ENCODE assay signal across 19 cellular contexts in genomic region chr21:33424214-33424613, GRCh38. TPM values are rescaled to one million over a fixed set of nuclear protein-coding genes. Genes with fewer than 3 reads are reported as not detected.
DNase-seq lines count a peak whose midpoint lies in the region; ATAC-seq, FAIRE-seq and TF ChIP-seq lines count a peak whose summit lies in the region.
"Had no signal": no experiment of that assay in that cellular context is flagged by ENCODE, and none has a peak within 500 bp of the region (broad histone marks: within the 10 kb centered on the region; RNA-seq: fewer than 3 reads in every experiment).

No MANE protein-coding gene starts in this region.

- no peak for FAIRE-seq in GM12891 (lab: Jason Lieb, UNC)
- FAIRE-seq: GM12892, GM18507, H54 had no signal

- no peak overlapping the region for H3K4me3 Mint-ChIP-seq in dendritic cell treated with granulocyte-macrophage colony-stimulating factor and Interleukin-4, amounts not matched to agents 40 ng/mL and 50 ng/mL, for 4 days
- no peak overlapping the region for H3K4me3 Mint-ChIP-seq in progenitor cell of endocrine pancreas (ENCODE audit: low read depth)
- H3K4me3 Mint-ChIP-seq: B cell; CD4-positive, CD25-positive, alpha-beta regulatory T cell; CD8-positive, alpha-beta memory T cell; GM23338 had no signal

- TF ChIP-seq CTCF in progenitor cell of endocrine pancreas (IDR thresholded peaks at IDR 0.05; ENCODE audit: unreplicated experiment) = no peak

- DNase-seq in GM12891 (ENCODE audit: insufficient read length, low spot score) (no peak), progenitor cell of endocrine pancreas (ENCODE audit: low spot score, unreplicated experiment) (no peak), NCI-H2029 treated with DMSO at 0.1 percent for 48 hours (lab: John Stamatoyannopoulos, UW) (no peak)
- DNase-seq in central memory CD4-positive, alpha-beta T cell = no peak
- DNase-seq: CD4-positive, CD25-positive, alpha-beta regulatory T cell; CD8-positive, alpha-beta memory T cell; COR-L47; DMS 273 treated with DMSO at 0.1 percent for 48 hours; DMS53; DND-41; EL; HCEC 1CT had no signal

- TF ChIP-seq POLR2A in GM12891 (IDR thresholded peaks at IDR 0.05; ENCODE audit: low read depth, low read length) = no peak

- H3K9me3 Mint-ChIP-seq in dendritic cell treated with granulocyte-macrophage colony-stimulating factor and Interleukin-4, amounts not matched to agents 40 ng/mL and 50 ng/mL, for 4 days = no peaks in the 10 kb centered on the region
- H3K9me3 Mint-ChIP-seq in progenitor cell of endocrine pancreas (ENCODE audit: low read depth) = no peaks in the 10 kb centered on the region
- H3K9me3 Mint-ChIP-seq: CD4-positive, CD25-positive, alpha-beta regulatory T cell; CD8-positive, alpha-beta memory T cell; GM23338 had no signal

- H3K27me3 Mint-ChIP-seq in dendritic cell treated with granulocyte-macrophage colony-stimulating factor and Interleukin-4, amounts not matched to agents 40 ng/mL and 50 ng/mL, for 4 days = no peaks in the 10 kb centered on the region
- no peaks in the 10 kb centered on the region for H3K27me3 Mint-ChIP-seq in progenitor cell of endocrine pancreas
- H3K27me3 Mint-ChIP-seq: B cell; CD4-positive, CD25-positive, alpha-beta regulatory T cell had no signal

- H3K4me1 Mint-ChIP-seq in dendritic cell treated with granulocyte-macrophage colony-stimulating factor and Interleukin-4, amounts not matched to agents 40 ng/mL and 50 ng/mL, for 4 days (ENCODE audit: low read depth) = peaks cover 48% of the 10 kb centered on the region
- H3K4me1 Mint-ChIP-seq in progenitor cell of endocrine pancreas (ENCODE audit: low read depth) = peaks cover 5% of the 10 kb centered on the region
- H3K4me1 Mint-ChIP-seq: GM23338 had no signal

- intact Hi-C loops in dendritic cell treated with granulocyte-macrophage colony-stimulating factor and Interleukin-4, amounts not matched to agents 40 ng/mL and 50 ng/mL, for 4 days (cut with micrococcal nuclease) = no loop called here

- H3K27ac Mint-ChIP-seq in dendritic cell treated with granulocyte-macrophage colony-stimulating factor and Interleukin-4, amounts not matched to agents 40 ng/mL and 50 ng/mL, for 4 days = peak overlapping the region; percentile 53
- peak overlapping the region; percentile 56 for H3K27ac Mint-ChIP-seq in progenitor cell of endocrine pancreas
- H3K27ac Mint-ChIP-seq: B cell; CD8-positive, alpha-beta memory T cell; GM23338 had no signal

- no peak for ATAC-seq in GM21390 (IDR thresholded peaks at IDR 0.05; ENCODE audit: unreplicated experiment)
- ATAC-seq: GM23338 had no signal

- peaks cover 100% of the 10 kb centered on the region for H3K36me3 Mint-ChIP-seq in dendritic cell treated with granulocyte-macrophage colony-stimulating factor and Interleukin-4, amounts not matched to agents 40 ng/mL and 50 ng/mL, for 4 days (ENCODE audit: low read depth)
- H3K36me3 Mint-ChIP-seq in progenitor cell of endocrine pancreas (ENCODE audit: insufficient read depth) = peaks cover 33% of the 10 kb centered on the region

TF ChIP-seq in GM12891, 5 proteins besides CTCF, POLR2A, EP300 and RAD21:
- TF ChIP-seq POLR2AphosphoS5 (IDR thresholded peaks at IDR 0.05; ENCODE audit: low read depth, low read length) = 0 out of 2 replicates have a peak, but pooled peaks have one; percentile 35
- TF ChIP-seq POU2F2 (IDR thresholded peaks at IDR 0.05; ENCODE audit: low read depth, low read length) = no peak

RNA-seq across cellular contexts. Expression of gene IFNGR2, which starts 21.0 kb away (rescaled TPM):
- 46.4 TPM for polyA plus RNA-seq in GM12891 (2012; ENCODE audit: low read depth, missing spikeins)
- 63.0 and 65.3 TPM in 2 replicates for total RNA-seq in progenitor cell of endocrine pancreas

RNA-seq across cellular contexts. Expression of gene TMEM50B, which starts 55.6 kb away (rescaled TPM):
- 9.7 TPM for polyA plus RNA-seq in GM12891 (2012; ENCODE audit: low read depth, missing spikeins)
- 39.4 and 39.9 TPM in 2 replicates for total RNA-seq in progenitor cell of endocrine pancreas
